20 cellular contexts compared by ENCODE assay signal in genomic region chr6:169974663-169975062, GRCh38.
"Had no signal": no experiment of that assay in that cellular context is flagged by ENCODE, and none has a peak within 500 bp of the region (broad histone marks: within the 10 kb centered on the region; RNA-seq: fewer than 3 reads in every experiment).

No MANE protein-coding gene starts in this region.

- FAIRE-seq: colon, frontal cortex, keratinocyte, pancreas had no signal

- H3K4me3 ChIP-seq: dorsolateral prefrontal cortex, lung, mucosa of descending colon, pancreas, smooth muscle cell had no signal

- H3K36me3 ChIP-seq: pancreas had no signal

- H3K9me3 ChIP-seq: mucosa of descending colon, pancreas had no signal

- H3K27ac ChIP-seq: dorsolateral prefrontal cortex, pancreas had no signal

- H3K36me3 Mint-ChIP-seq: memory B cell; mesothelial cell of epicardium; naive B cell; stimulated activated naive B cell treated with anti-CD40 and anti-IgM and Interleukin-4, amounts not matched to agents 10 μg/mL and 1 μg/mL and 100 μg/mL, for 72 hours had no signal

- H3K27me3 ChIP-seq: pancreas had no signal

- H3K4me1 ChIP-seq: pancreas had no signal

- H3K4me3 Mint-ChIP-seq: memory B cell; mesothelial cell of epicardium; naive B cell; nephron progenitor cell; stimulated activated naive B cell treated with anti-CD40 and anti-IgM and Interleukin-4, amounts not matched to agents 10 μg/mL and 1 μg/mL and 100 μg/mL, for 72 hours; stimulated activated naive CD8-positive, alpha-beta T cell treated with anti-CD3 and anti-CD28 coated beads, Interleukin-15, Interleukin-2, amounts not matched to agents 100 ng/mL and 50 ng/mL, for 24 hours had no signal

- H3K27ac Mint-ChIP-seq: memory B cell; mesothelial cell of epicardium; naive B cell; nephron progenitor cell; progenitor cell of endocrine pancreas; stimulated activated naive B cell treated with anti-CD40 and anti-IgM and Interleukin-4, amounts not matched to agents 10 μg/mL and 1 μg/mL and 100 μg/mL, for 72 hours; stimulated activated naive CD8-positive, alpha-beta T cell treated with anti-CD3 and anti-CD28 coated beads, Interleukin-15, Interleukin-2, amounts not matched to agents 100 ng/mL and 50 ng/mL, for 24 hours had no signal

- H3K4me1 Mint-ChIP-seq: memory B cell; mesothelial cell of epicardium; naive B cell; stimulated activated naive B cell treated with anti-CD40 and anti-IgM and Interleukin-4, amounts not matched to agents 10 μg/mL and 1 μg/mL and 100 μg/mL, for 72 hours had no signal

- H3K9me3 Mint-ChIP-seq: memory B cell; mesothelial cell of epicardium; naive B cell; nephron progenitor cell; stimulated activated naive B cell treated with anti-CD40 and anti-IgM and Interleukin-4, amounts not matched to agents 10 μg/mL and 1 μg/mL and 100 μg/mL, for 72 hours; stimulated activated naive CD8-positive, alpha-beta T cell treated with anti-CD3 and anti-CD28 coated beads, Interleukin-15, Interleukin-2, amounts not matched to agents 100 ng/mL and 50 ng/mL, for 24 hours had no signal

- ATAC-seq: left lobe of liver; mucosa of descending colon; pancreas; sciatic nerve; stimulated activated naive B cell treated with anti-CD40 and anti-IgM and Interleukin-4, amounts not matched to agents 10 μg/mL and 1 μg/mL and 100 μg/mL, for 72 hours had no signal

- DNase-seq: effector CD4-positive, alpha-beta T cell; naive B cell; nephron progenitor cell; occipital lobe; stimulated activated naive B cell treated with anti-CD40 and anti-IgM and Interleukin-4, amounts not matched to agents 10 μg/mL and 1 μg/mL and 100 μg/mL, for 72 hours; trophoblast cell had no signal
